1 cellular context compared by ENCODE assay signal in the genomic region with DNA sequence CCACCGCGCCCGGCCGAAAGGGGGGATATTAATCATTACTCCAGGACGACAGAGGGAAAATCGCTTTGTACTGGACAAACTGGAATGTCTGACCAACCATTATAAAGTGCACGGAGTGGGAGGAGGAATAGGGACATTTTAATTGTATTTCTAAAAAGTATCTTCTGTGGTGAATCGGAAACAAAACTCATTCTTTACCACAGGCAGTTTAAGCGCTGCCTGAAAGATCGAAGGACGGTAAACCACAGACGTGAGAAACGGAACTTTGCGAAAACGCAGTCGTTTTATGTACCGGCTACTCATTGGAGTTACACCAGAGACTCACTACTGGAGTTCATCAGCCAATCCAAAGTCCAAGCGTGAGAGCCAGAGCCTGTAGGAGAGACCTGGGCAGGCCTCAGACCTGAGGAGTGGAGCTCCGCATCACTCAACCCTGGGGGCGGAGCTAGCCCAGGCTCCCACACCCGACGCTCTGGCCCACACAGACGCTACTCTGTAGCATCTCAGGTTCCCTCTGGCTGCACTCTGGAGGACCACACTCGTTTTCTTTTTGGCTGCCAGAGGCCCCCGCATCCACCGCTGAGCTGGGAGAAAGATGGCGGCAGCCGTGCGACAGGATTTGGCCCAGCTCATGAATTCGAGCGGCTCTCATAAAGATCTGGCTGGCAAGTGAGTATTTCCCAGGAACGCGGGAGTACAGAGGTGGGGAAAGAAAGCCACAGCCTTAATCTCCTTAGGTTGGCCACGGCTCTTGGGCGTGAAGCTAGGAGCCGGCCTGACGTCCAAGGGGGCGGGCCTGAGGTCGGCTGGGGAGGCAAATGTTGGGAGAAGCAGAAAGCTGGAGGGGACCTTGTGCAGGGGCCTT.
TF ChIP-seq lines count a peak whose summit lies in the region.

A gene (plus strand): TSS at position 554 of the 865 bp plus-strand sequence. CDS start 42 bp downstream, at position 596.

TF ChIP-seq in HCT116, 20 proteins besides CTCF, POLR2A, EP300 and RAD21 (continued from another document):
- TF ChIP-seq, protein P1, sequence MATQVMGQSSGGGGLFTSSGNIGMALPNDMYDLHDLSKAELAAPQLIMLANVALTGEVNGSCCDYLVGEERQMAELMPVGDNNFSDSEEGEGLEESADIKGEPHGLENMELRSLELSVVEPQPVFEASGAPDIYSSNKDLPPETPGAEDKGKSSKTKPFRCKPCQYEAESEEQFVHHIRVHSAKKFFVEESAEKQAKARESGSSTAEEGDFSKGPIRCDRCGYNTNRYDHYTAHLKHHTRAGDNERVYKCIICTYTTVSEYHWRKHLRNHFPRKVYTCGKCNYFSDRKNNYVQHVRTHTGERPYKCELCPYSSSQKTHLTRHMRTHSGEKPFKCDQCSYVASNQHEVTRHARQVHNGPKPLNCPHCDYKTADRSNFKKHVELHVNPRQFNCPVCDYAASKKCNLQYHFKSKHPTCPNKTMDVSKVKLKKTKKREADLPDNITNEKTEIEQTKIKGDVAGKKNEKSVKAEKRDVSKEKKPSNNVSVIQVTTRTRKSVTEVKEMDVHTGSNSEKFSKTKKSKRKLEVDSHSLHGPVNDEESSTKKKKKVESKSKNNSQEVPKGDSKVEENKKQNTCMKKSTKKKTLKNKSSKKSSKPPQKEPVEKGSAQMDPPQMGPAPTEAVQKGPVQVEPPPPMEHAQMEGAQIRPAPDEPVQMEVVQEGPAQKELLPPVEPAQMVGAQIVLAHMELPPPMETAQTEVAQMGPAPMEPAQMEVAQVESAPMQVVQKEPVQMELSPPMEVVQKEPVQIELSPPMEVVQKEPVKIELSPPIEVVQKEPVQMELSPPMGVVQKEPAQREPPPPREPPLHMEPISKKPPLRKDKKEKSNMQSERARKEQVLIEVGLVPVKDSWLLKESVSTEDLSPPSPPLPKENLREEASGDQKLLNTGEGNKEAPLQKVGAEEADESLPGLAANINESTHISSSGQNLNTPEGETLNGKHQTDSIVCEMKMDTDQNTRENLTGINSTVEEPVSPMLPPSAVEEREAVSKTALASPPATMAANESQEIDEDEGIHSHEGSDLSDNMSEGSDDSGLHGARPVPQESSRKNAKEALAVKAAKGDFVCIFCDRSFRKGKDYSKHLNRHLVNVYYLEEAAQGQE (IDR thresholded peaks at IDR 0.05; ENCODE audit: low read depth) = no peak
- TF ChIP-seq CBX3 (IDR thresholded peaks at IDR 0.05; ENCODE audit: low read depth) (peak; percentile 98), ZFX (IDR thresholded peaks at IDR 0.05) (peak; percentile 62), ELF1 (IDR thresholded peaks at IDR 0.05; ENCODE audit: borderline replicate concordance, low read depth) (no peak; the same call in 1 of the 2 replicates), EGR1 (IDR thresholded peaks at IDR 0.05; ENCODE audit: low read depth) (peak; percentile 75), POLR2AphosphoS5 (IDR thresholded peaks at IDR 0.05; ENCODE audit: low read depth, low read length) (peak; percentile 90), ZNF274 (IDR thresholded peaks at IDR 0.05; ENCODE audit: low read depth, low read length) (no peak)
- TF ChIP-seq, protein P2, sequence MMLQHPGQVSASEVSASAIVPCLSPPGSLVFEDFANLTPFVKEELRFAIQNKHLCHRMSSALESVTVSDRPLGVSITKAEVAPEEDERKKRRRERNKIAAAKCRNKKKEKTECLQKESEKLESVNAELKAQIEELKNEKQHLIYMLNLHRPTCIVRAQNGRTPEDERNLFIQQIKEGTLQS (IDR thresholded peaks at IDR 0.05) = no peak
- TF ChIP-seq, protein P3, sequence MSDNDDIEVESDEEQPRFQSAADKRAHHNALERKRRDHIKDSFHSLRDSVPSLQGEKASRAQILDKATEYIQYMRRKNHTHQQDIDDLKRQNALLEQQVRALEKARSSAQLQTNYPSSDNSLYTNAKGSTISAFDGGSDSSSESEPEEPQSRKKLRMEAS (IDR thresholded peaks at IDR 0.05) = peak; percentile 54
TF ChIP-seq in HCT116: peak in this region for 12.
